In genomic region chr19:45782162-45782623, GRCh38 we compare ENCODE assay signal across 8 cellular contexts. TPM values are rescaled to one million over a fixed set of nuclear protein-coding genes. Genes with fewer than 3 reads are reported as not detected.
DNase-seq lines count a peak whose midpoint lies in the region; ATAC-seq and TF ChIP-seq lines count a peak whose summit lies in the region.

TSS of gene DMPK (minus strand) at chr19:45782490. CDS start at chr19:45782352, 138 bp downstream.

- CTCF ChIA-PET in HCT116 (lab: Charles Lee), result interaction anchor here (0.7 to 3.5 kb wide), 6 partner anchors 12 to 65 kb away, joined by 3 to 36 read pairs (median 6); partner anchors contain the start of gene SIX5

- WGBS in adrenal gland, 4 donors, result 0 to 23% (median 10%) methylated on average over 2 to 18 of the region's 18 CpGs; no CpG with 5 or more reads in 1 of the 4 donors
- 14% methylated on average over 18 of the region's 18 CpGs for WGBS in right cardiac atrium

- TF ChIP-seq POLR2A in HCT116 (IDR thresholded peaks at IDR 0.05; ENCODE audit: borderline replicate concordance, extremely low read depth, insufficient read depth, insufficient read length) (no peak), adrenal gland (IDR thresholded peaks at IDR 0.05) (no peak)

- H3K27ac ChIP-seq in HCT116 (ENCODE audit: low read depth, low read length) (peak within 1 kb of the TSS; percentile 91), adrenal gland (peak within 1 kb of the TSS; percentile 87 to 96 (median 91)), right cardiac atrium (ENCODE audit: low read length) (peak within 1 kb of the TSS; percentile 94), skeletal muscle tissue (ENCODE audit: low read depth, low read length) (peak within 1 kb of the TSS; percentile 95)

- H3K27me3 ChIP-seq in HCT116 (ENCODE audit: insufficient read depth, low read length) (no peaks in the 10 kb centered on the region), adrenal gland (no peaks in the 10 kb centered on the region), right cardiac atrium (ENCODE audit: control insufficient read depth, insufficient read depth) (no peaks in the 10 kb centered on the region), skeletal muscle tissue (ENCODE audit: control insufficient read depth in 3 of 3, insufficient read depth in 3 of 3, low read length in 3 of 3) (no peaks in the 10 kb centered on the region)

- TF ChIP-seq CTCF in HCT116 (IDR thresholded peaks at IDR 0.05 in 2 of 3, conservative IDR thresholded peaks at IDR 0.05 in 1 of 3; ENCODE audit: borderline replicate concordance in 1 of 3, insufficient read depth in 1 of 3, low read depth in 2 of 3, low read length in 2 of 3) (no peak), adrenal gland (IDR thresholded peaks at IDR 0.05) (no peak)

- H4K20me1 ChIP-seq in HCT116 (ENCODE audit: insufficient read depth), result no peaks in the 10 kb centered on the region

- no peaks in the 10 kb centered on the region for H3K9me3 ChIP-seq in HCT116 (ENCODE audit: control insufficient read depth in 1 of 2, insufficient read depth in 1 of 2, low read depth in 1 of 2, low read length in 2 of 2)
- no peaks in the 10 kb centered on the region for H3K9me3 ChIP-seq in adrenal gland (replicated peaks in 1 of 3)
- H3K9me3 ChIP-seq in right cardiac atrium (ENCODE audit: control insufficient read depth, low read length), result no peaks in the 10 kb centered on the region
- H3K9me3 ChIP-seq in skeletal muscle tissue (ENCODE audit: control insufficient read depth in 3 of 3, low read length in 3 of 3), result no peaks in the 10 kb centered on the region

- BruUV-seq in HCT116 (replicated peaks; lab: Mats Ljungman, UMichigan), result no TSS peak

- TF ChIP-seq RAD21 in HCT116 (IDR thresholded peaks at IDR 0.05; ENCODE audit: low read depth), result no peak

- H3K4me3 ChIP-seq in HCT116 (replicated peaks in 1 of 2; ENCODE audit: low read depth in 1 of 2, low read length in 2 of 2), result peak within 1 kb of the TSS; percentile 34 to 54
- peak within 1 kb of the TSS in 3 of 4 donors; percentile 52 to 62 (median 61) for H3K4me3 ChIP-seq in adrenal gland
- peak within 1 kb of the TSS; percentile 50 for H3K4me3 ChIP-seq in right cardiac atrium (ENCODE audit: low read length)
- peak within 1 kb of the TSS; percentile 74 to 91 (median 90) for H3K4me3 ChIP-seq in skeletal muscle tissue (ENCODE audit: low read length in 3 of 3)

- H3K9ac ChIP-seq in HCT116 (ENCODE audit: low read length), result peak within 1 kb of the TSS; percentile 67
- peak within 1 kb of the TSS; percentile 76 to 94 (median 86) for H3K9ac ChIP-seq in skeletal muscle tissue (ENCODE audit: low read depth in 1 of 3, low read length in 3 of 3)

- H3K9me2 ChIP-seq in HCT116 (ENCODE audit: insufficient read depth), result no peaks in the 10 kb centered on the region

- RAD21 ChIA-PET in HCT116 (lab: Charles Lee; ENCODE audit: low non-redundant PET in 1 of 2, low total read pairs in 2 of 2, uncharacterized antibody in 2 of 2, unreplicated experiment in 2 of 2), result interaction anchor here (0.6 to 2.1 kb wide), 2 partner anchors 12 kb away, joined by 5 to 9 read pairs; partner anchors contain the start of gene SIX5 (in 1 of the 2)

- DNase-seq in HCT116 (ENCODE audit: low read depth, low spot score), result no peak
- peak in 5 of 7 donors; percentile 54 to 78 (median 70) for DNase-seq in adrenal gland
- DNase-seq in right cardiac atrium, result peak; percentile 71 to 92 (median 87)
- DNase-seq in NCI-H446 (lab: John Stamatoyannopoulos, UW), result no peak
- DNase-seq in NAMALWA (ENCODE audit: low spot score), result no peak

- H3K4me1 ChIP-seq in HCT116 (ENCODE audit: control insufficient read depth in 1 of 2, insufficient read depth in 2 of 2, low read length in 2 of 2), result peaks cover 45 to 60% of the 10 kb centered on the region in 2 experiments
- peaks cover 35 to 41% of the 10 kb centered on the region in 2 donors for H3K4me1 ChIP-seq in adrenal gland (replicated peaks in 1 of 2)
- H3K4me1 ChIP-seq in right cardiac atrium (ENCODE audit: control insufficient read depth, insufficient read depth, low read length), result peaks cover 3% of the 10 kb centered on the region
- peaks cover 60 to 72% (median 69%) of the 10 kb centered on the region in 3 donors for H3K4me1 ChIP-seq in skeletal muscle tissue (ENCODE audit: control insufficient read depth in 3 of 3, insufficient read depth in 3 of 3, low read length in 3 of 3)

- ATAC-seq in HCT116 (peak; percentile 11), right cardiac atrium (peak; percentile 63 to 74), HG02588 (IDR thresholded peaks at IDR 0.05; ENCODE audit: unreplicated experiment) (no peak), HG02885 (IDR thresholded peaks at IDR 0.05; ENCODE audit: poor library complexity, unreplicated experiment) (no peak)

- peaks cover 3 to 9% of the 10 kb centered on the region in 2 experiments; a peak in 3 of 4 replicates for H3K36me3 ChIP-seq in HCT116 (ENCODE audit: control insufficient read depth in 1 of 2, insufficient read depth in 2 of 2, low read length in 2 of 2)
- peaks cover 0 to 33% of the 10 kb centered on the region in 2 donors for H3K36me3 ChIP-seq in adrenal gland (replicated peaks in 1 of 2)
- H3K36me3 ChIP-seq in skeletal muscle tissue (ENCODE audit: control insufficient read depth in 3 of 3, insufficient read depth in 3 of 3, low read length in 3 of 3), result peaks cover 25 to 30% (median 26%) of the 10 kb centered on the region in 3 donors

- no peak within 1 kb of the TSS for H2AFZ ChIP-seq in HCT116 (ENCODE audit: low read depth, low read length, poor library complexity, severe bottlenecking)

- intact Hi-C loops in HCT116 (cut with micrococcal nuclease), result no loop called here
- intact Hi-C loops in adrenal gland (cut with DNase I), result no loop called here
- intact Hi-C loops in right cardiac atrium (cut with DNase I), result no loop called here

- no peaks in the 10 kb centered on the region for H3K79me2 ChIP-seq in HCT116 (ENCODE audit: insufficient read depth, low read length)

- peak within 1 kb of the TSS; percentile 84 for H3K4me2 ChIP-seq in HCT116 (ENCODE audit: low read length)

- POLR2A ChIA-PET in HCT116 (lab: Charles Lee), result interaction anchor here (1.1 to 5.1 kb wide), 3 partner anchors 8 to 13 kb away, joined by 4 to 50 read pairs (median 6); partner anchors contain the start of genes DMWD and SIX5

TF ChIP-seq in HCT116, 20 proteins besides CTCF, POLR2A, EP300 and RAD21:
- TF ChIP-seq POLR2AphosphoS5 (IDR thresholded peaks at IDR 0.05; ENCODE audit: low read depth, low read length) (peak; percentile 14; the same call in 1 of the 2 replicates), MAX (IDR thresholded peaks at IDR 0.05) (no peak)

RNA-seq across cellular contexts. Expression of gene DMPK, which starts in this region (rescaled TPM):
- total RNA-seq in HCT116 (2021; ENCODE audit: unreplicated experiment), result 52.5 TPM
- polyA plus RNA-seq in HCT116 (2012), result 38.1 and 47.9 TPM in 2 replicates
- total RNA-seq in adrenal gland, result 100 to 1,000 TPM in 5 of 8 donors, 10 to 100 TPM in 3; 89.1 to 197 (median 116) TPM
- polyA plus RNA-seq in adrenal gland, result 100 to 1,000 TPM in 2 of 3 donors, 10 to 100 TPM in 1; 76.8 to 748 (median 185) TPM
- total RNA-seq in right cardiac atrium, result 100 to 1,000 TPM; 220 to 304 (median 288) TPM
- polyA plus RNA-seq in right cardiac atrium, result 395 TPM
- 160 TPM for total RNA-seq in skeletal muscle tissue

Comparison
In these comparisons a context has a peak if more than half of its experiments do, and no peak if none do; other contexts are left out.
1. ATAC-seq: peak in HCT116 (single experiment) and right cardiac atrium (2 of 2); none in HG02588 (single experiment) and HG02885 (single experiment).
2. DNase-seq: peak in adrenal gland (5 of 7) and right cardiac atrium (3 of 3); none in HCT116 (single experiment), NCI-H446 (0 of 2) and NAMALWA (single experiment).
3. Peak in every context shown above with its lines, with median percentiles within 50 percentile points of each other: H3K27ac ChIP-seq and H3K4me3 ChIP-seq.